8 cellular contexts compared by ENCODE assay signal in the genomic region with DNA sequence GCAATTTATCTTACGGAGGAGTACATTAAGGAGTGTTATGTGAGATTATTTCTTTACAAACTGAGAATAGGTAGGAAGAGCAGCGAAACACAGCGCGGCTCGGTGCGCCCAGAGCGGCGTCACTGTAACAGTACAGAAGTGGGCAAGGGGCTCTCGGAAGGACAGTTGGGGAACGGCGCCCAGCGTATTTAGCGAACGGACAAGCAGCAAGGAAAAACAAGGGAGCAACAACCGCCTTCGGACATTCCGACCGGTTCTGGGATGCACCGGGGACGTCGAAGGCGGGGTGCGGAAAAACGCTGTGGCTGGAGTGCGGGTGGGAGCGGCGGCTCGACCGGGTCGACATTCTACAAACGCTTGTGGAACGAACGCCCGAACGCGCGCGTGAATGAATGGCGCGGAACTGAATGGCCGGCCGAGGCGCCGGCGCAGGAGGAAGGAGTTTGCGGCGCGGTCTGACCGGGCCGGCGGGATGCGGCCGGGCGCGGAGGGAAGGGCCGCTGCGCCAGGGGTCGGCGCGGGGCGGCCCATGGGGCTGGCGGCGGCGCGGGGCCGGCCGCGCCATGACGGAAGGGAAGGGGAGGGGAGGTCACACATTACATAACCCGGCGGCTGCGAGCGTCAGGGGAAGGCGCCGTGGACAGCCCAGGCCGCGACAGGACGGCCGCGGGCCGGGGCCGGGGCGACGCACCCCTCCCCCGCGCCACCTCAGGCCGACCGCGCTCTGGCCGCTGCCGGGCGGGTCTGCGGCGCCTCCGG. TPM values are rescaled to one million over a fixed set of nuclear protein-coding genes. Genes with fewer than 3 reads are reported as not detected.
DNase-seq lines count a peak whose midpoint lies in the region; ATAC-seq and TF ChIP-seq lines count a peak whose summit lies in the region.

No MANE protein-coding gene starts in this region.

- no peaks in the 10 kb centered on the region for H3K27me3 ChIP-seq in CD4-positive, alpha-beta T cell (ENCODE audit: control insufficient read depth, insufficient read depth, low read length)

- TF ChIP-seq CTCF in CD4-positive, alpha-beta T cell (IDR thresholded peaks at IDR 0.05) = no peak

- H3K4me3 Mint-ChIP-seq in CD4-positive, alpha-beta T cell = peak overlapping the region; percentile 98

- in situ Hi-C loops in SK-MEL-5 (cut with HindIII; ENCODE audit: low pct_unique_long_range_greater_than_20kb, low sequenced_read_pairs) = no loop called here

- ATAC-seq in CD4-positive, alpha-beta T cell (ENCODE audit: poor library complexity) = peak; percentile 8
- ATAC-seq in GM19438 (IDR thresholded peaks at IDR 0.05; ENCODE audit: low read depth, unreplicated experiment) = peak; percentile 24
- ATAC-seq in HG03521 (IDR thresholded peaks at IDR 0.05; ENCODE audit: unreplicated experiment) = peak; percentile 30
- ATAC-seq in left ventricle myocardium superior = peak; percentile 60

- POLR2A ChIA-PET in CD4-positive, alpha-beta T cell (lab: Charles Lee) = no interaction called here

- H3K9me3 ChIP-seq in CD4-positive, alpha-beta T cell (ENCODE audit: control insufficient read depth, low read length) = no peaks in the 10 kb centered on the region

- H3K27ac Mint-ChIP-seq in CD4-positive, alpha-beta T cell = peak overlapping the region; percentile 94

- peak overlapping the region; percentile 58 for H3K27ac ChIP-seq in CD4-positive, alpha-beta T cell (ENCODE audit: low read depth, low read length)

- H3K27me3 Mint-ChIP-seq in CD4-positive, alpha-beta T cell = no peaks in the 10 kb centered on the region

- CTCF ChIA-PET in CD4-positive, alpha-beta T cell (lab: Charles Lee) = interaction anchor here (0.5 to 1.5 kb wide), 2 partner anchors 52 to 348 kb away, joined by 3 to 5 read pairs; partner anchors contain the start of gene C2orf15

- peak; percentile 4 to 44 (median 37) for DNase-seq in CD4-positive, alpha-beta T cell
- peak; percentile 69 for DNase-seq in SK-MEL-5 (ENCODE audit: low read depth, low spot score)
- DNase-seq in amygdala (lab: John Stamatoyannopoulos, UW) = peak in 48 of 56 donors; percentile 7 to 80 (median 50)
- peak; percentile 87 for DNase-seq in left ventricle myocardium superior
- peak; percentile 91 for DNase-seq in posterior vena cava (ENCODE audit: low spot score)
- no peak for DNase-seq in cortex of kidney (lab: John Stamatoyannopoulos, UW)

- peaks cover 10% of the 10 kb centered on the region for H3K36me3 Mint-ChIP-seq in CD4-positive, alpha-beta T cell (ENCODE audit: low read depth)

- peaks cover 45% of the 10 kb centered on the region for H3K4me1 Mint-ChIP-seq in CD4-positive, alpha-beta T cell (ENCODE audit: low read depth)

- H3K9me3 Mint-ChIP-seq in CD4-positive, alpha-beta T cell = no peaks in the 10 kb centered on the region

- intact Hi-C loops in CD4-positive, alpha-beta T cell (cut with DNase I, micrococcal nuclease) = loop anchor here in 1 of 2 experiments (2.0 to 10.0 kb wide), 5 partner anchors 47 to 1078 kb away; partner anchors contain the start of genes COA5, MITD1, MRPL30 and UNC50
- intact Hi-C loops in left ventricle myocardium superior (cut with micrococcal nuclease) (no loop called here), posterior vena cava (cut with DNase I) (loop anchor here in 1 of 2 donors (2.0 to 5.0 kb wide), 2 partner anchors 44 to 1782 kb away; no protein-coding TSS in a partner anchor)

RNA-seq across cellular contexts. Expression of gene REV1, which starts 0.6 kb away (rescaled TPM):
- 10 to 100 TPM; 39.8 TPM for total RNA-seq in CD4-positive, alpha-beta T cell
- 17.7 and 19.1 TPM in 2 replicates for total RNA-seq in SK-MEL-5 (2014; rRNA removed; shearing (Covaris generic))
- polyA plus RNA-seq in SK-MEL-5 (2015; cell fraction: cytosol; rRNA removed) = 9.5 and 10.2 TPM in 2 replicates
- polyA plus RNA-seq in SK-MEL-5 (2015; cell fraction: nucleus; rRNA removed) = 128 and 132 TPM in 2 replicates
- 74.2 TPM for total RNA-seq in left ventricle myocardium superior
- total RNA-seq in posterior vena cava = 10 to 100 TPM; 30.7 to 34.3 TPM

Comparison
In these comparisons a context has a peak if more than half of its experiments do, and no peak if none do; other contexts are left out.
1. ATAC-seq: peak in every context shown above with its lines; median percentile 60 in left ventricle myocardium superior; 30 in HG03521; 24 in GM19438; 8 in CD4-positive, alpha-beta T cell.